8 cellular contexts compared by ENCODE assay signal in genomic region chr7:121369462-121369861, GRCh38. TPM values are rescaled to one million over a fixed set of nuclear protein-coding genes. Genes with fewer than 3 reads are reported as not detected.
DNase-seq lines count a peak whose midpoint lies in the region; ATAC-seq and TF ChIP-seq lines count a peak whose summit lies in the region.

No MANE protein-coding gene starts in this region.

- peak overlapping the region; percentile 26 for H3K27ac Mint-ChIP-seq in central memory CD8-positive, alpha-beta T cell (ENCODE audit: low read depth)
- peak overlapping the region; percentile 80 for H3K27ac Mint-ChIP-seq in stimulated activated naive B cell treated with anti-CD40 and anti-IgM and Interleukin-4, amounts not matched to agents 10 μg/mL and 1 μg/mL and 100 μg/mL, for 72 hours
- H3K27ac Mint-ChIP-seq in neural progenitor cell = no peak overlapping the region

- no peaks in the 10 kb centered on the region for H3K27me3 Mint-ChIP-seq in central memory CD8-positive, alpha-beta T cell
- no peaks in the 10 kb centered on the region for H3K27me3 Mint-ChIP-seq in stimulated activated naive B cell treated with anti-CD40 and anti-IgM and Interleukin-4, amounts not matched to agents 10 μg/mL and 1 μg/mL and 100 μg/mL, for 72 hours
- H3K27me3 Mint-ChIP-seq in neural progenitor cell (ENCODE audit: insufficient read depth, low read depth) = no peaks in the 10 kb centered on the region

- H3K4me1 Mint-ChIP-seq in central memory CD8-positive, alpha-beta T cell = peaks cover 21% of the 10 kb centered on the region
- H3K4me1 Mint-ChIP-seq in stimulated activated naive B cell treated with anti-CD40 and anti-IgM and Interleukin-4, amounts not matched to agents 10 μg/mL and 1 μg/mL and 100 μg/mL, for 72 hours = peaks cover 31 to 64% of the 10 kb centered on the region in 2 donors
- H3K4me1 Mint-ChIP-seq in neural progenitor cell = no peaks in the 10 kb centered on the region

- H3K36me3 ChIP-seq in neural progenitor cell = peaks cover 22% of the 10 kb centered on the region

- H3F3A ChIP-seq in neural progenitor cell (ENCODE audit: low read depth) = no peaks in the 10 kb centered on the region

- H2AFZ ChIP-seq in neural progenitor cell (replicated peaks) = no peak overlapping the region

- H3K4me1 ChIP-seq in neural progenitor cell = no peaks in the 10 kb centered on the region

- no peaks in the 10 kb centered on the region for H3K27me3 ChIP-seq in neural progenitor cell

- no peak overlapping the region for H3K9ac ChIP-seq in neural progenitor cell

- ATAC-seq in GM19025 (IDR thresholded peaks at IDR 0.05; ENCODE audit: low read depth, unreplicated experiment) (peak; percentile 52), HG03378 (IDR thresholded peaks at IDR 0.05; ENCODE audit: unreplicated experiment) (peak; percentile 50)
- no peak for ATAC-seq in central memory CD8-positive, alpha-beta T cell (replicated peaks; ENCODE audit: extremely low read depth, poor library complexity, severe bottlenecking)
- peak in 1 of 2 donors; percentile 20 for ATAC-seq in stimulated activated naive B cell treated with anti-CD40 and anti-IgM and Interleukin-4, amounts not matched to agents 10 μg/mL and 1 μg/mL and 100 μg/mL, for 72 hours (replicated peaks)

- H3K4me3 ChIP-seq in neural progenitor cell = no peak overlapping the region

- DNase-seq in A172 (ENCODE audit: low spot score) (peak; percentile 13), neural progenitor cell (ENCODE audit: low spot score) (no peak), GM19240 (ENCODE audit: insufficient read length, low spot score) (no peak), SIG-M5 (lab: John Stamatoyannopoulos, UW) (no peak)
- no peak for DNase-seq in central memory CD8-positive, alpha-beta T cell (ENCODE audit: low spot score in 2 of 2)
- no peak for DNase-seq in stimulated activated naive B cell treated with anti-CD40 and anti-IgM and Interleukin-4, amounts not matched to agents 10 μg/mL and 1 μg/mL and 100 μg/mL, for 72 hours

- TF ChIP-seq CTCF in neural progenitor cell (IDR thresholded peaks at IDR 0.05) = no peak

- peaks cover 11% of the 10 kb centered on the region for H3K79me2 ChIP-seq in neural progenitor cell (ENCODE audit: low read depth)

- H3K4me3 Mint-ChIP-seq in central memory CD8-positive, alpha-beta T cell = no peak overlapping the region
- peak overlapping the region; percentile 75 to 85 for H3K4me3 Mint-ChIP-seq in stimulated activated naive B cell treated with anti-CD40 and anti-IgM and Interleukin-4, amounts not matched to agents 10 μg/mL and 1 μg/mL and 100 μg/mL, for 72 hours
- no peak overlapping the region for H3K4me3 Mint-ChIP-seq in neural progenitor cell

- no peak overlapping the region for H3K4me2 ChIP-seq in neural progenitor cell

- no peaks in the 10 kb centered on the region for H3K9me3 Mint-ChIP-seq in central memory CD8-positive, alpha-beta T cell
- H3K9me3 Mint-ChIP-seq in stimulated activated naive B cell treated with anti-CD40 and anti-IgM and Interleukin-4, amounts not matched to agents 10 μg/mL and 1 μg/mL and 100 μg/mL, for 72 hours = no peaks in the 10 kb centered on the region
- no peaks in the 10 kb centered on the region for H3K9me3 Mint-ChIP-seq in neural progenitor cell

- no peaks in the 10 kb centered on the region for H3K9me3 ChIP-seq in neural progenitor cell (ENCODE audit: low read depth)

- peaks cover 5% of the 10 kb centered on the region for H3K36me3 Mint-ChIP-seq in central memory CD8-positive, alpha-beta T cell (ENCODE audit: insufficient read depth)
- H3K36me3 Mint-ChIP-seq in stimulated activated naive B cell treated with anti-CD40 and anti-IgM and Interleukin-4, amounts not matched to agents 10 μg/mL and 1 μg/mL and 100 μg/mL, for 72 hours = peaks cover 36 to 39% of the 10 kb centered on the region in 2 donors
- peaks cover 5% of the 10 kb centered on the region for H3K36me3 Mint-ChIP-seq in neural progenitor cell

- peaks cover 3% of the 10 kb centered on the region for H4K20me1 ChIP-seq in neural progenitor cell (ENCODE audit: low read depth)

- H3K27ac ChIP-seq in neural progenitor cell = no peak overlapping the region

RNA-seq across cellular contexts. Expression of gene FAM3C, which starts 26.6 kb away (rescaled TPM):
- 67.1 and 75.2 TPM in 2 replicates for total RNA-seq in A172 (2014; rRNA removed; shearing (Covaris generic))
- 52.4 and 96.7 TPM in 2 replicates for total RNA-seq in neural progenitor cell (ENCODE audit: low replicate concordance)

RNA-seq across cellular contexts. Expression of gene WNT16, which starts 40.7 kb away (rescaled TPM):
- total RNA-seq in A172 (2014; rRNA removed; shearing (Covaris generic)) = not detected in 2 replicates
- 0.03 TPM in 1 of 2 replicates, not detected in the other for total RNA-seq in neural progenitor cell (ENCODE audit: low replicate concordance)

Comparison
In these comparisons a context has a peak if more than half of its experiments do, and no peak if none do; other contexts are left out.
1. H3K4me3 Mint-ChIP-seq: peak in stimulated activated naive B cell treated with anti-CD40 and anti-IgM and Interleukin-4, amounts not matched to agents 10 μg/mL and 1 μg/mL and 100 μg/mL, for 72 hours (2 of 2); none in central memory CD8-positive, alpha-beta T cell (single experiment) and neural progenitor cell (single experiment).